ENCODE assay signal across 11 cellular contexts in the genomic region with DNA sequence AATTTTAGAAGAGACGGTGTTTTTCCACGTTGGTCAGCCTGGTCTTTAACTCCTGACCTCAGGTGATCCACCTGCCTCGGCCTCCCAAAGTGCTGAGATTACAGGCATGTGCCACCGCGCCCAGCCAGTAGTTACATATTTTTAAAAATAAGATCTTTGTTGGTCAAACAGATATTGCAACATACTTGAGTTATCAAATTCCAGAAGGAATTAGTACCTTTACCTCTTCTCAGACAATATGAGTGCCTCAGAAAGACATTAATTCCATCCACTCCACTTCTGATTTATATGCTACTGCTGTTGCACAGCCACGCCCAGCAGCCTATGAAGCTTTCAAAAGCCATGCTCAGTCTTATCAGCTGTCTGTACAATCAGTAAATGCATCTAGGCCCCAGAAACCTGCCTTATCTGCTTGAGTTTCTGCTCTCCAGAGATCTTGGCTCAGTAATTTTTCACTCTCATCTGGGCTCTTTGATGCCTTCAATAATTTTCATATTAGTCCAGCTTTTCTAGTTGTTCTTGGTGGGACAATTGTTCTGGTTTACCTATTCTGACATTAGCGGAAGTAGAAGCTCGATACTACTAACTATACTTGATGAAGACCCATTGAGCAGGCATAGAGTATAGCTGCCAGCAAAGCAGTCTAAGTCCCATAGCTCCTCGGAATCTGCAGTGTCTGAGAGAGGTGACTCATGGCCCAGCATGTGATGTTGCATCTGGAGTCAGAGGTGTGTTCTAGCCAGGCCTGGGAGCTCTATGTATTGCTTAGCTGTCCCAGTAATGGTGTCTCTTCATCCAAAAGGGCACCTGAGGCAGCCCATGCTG. TPM values are rescaled to one million over a fixed set of nuclear protein-coding genes. Genes with fewer than 3 reads are reported as not detected.
DNase-seq lines count a peak whose midpoint lies in the region; ATAC-seq and TF ChIP-seq lines count a peak whose summit lies in the region.
"Had no signal": no experiment of that assay in that cellular context is flagged by ENCODE, and none has a peak within 500 bp of the region (broad histone marks: within the 10 kb centered on the region; RNA-seq: fewer than 3 reads in every experiment).

No MANE protein-coding gene starts in this region.

- H3K36me3 Mint-ChIP-seq in activated naive CD4-positive, alpha-beta T cell treated with anti-CD3 and anti-CD28 coated beads, Interleukin-2, amount 50 U/mL, for 24 hours = no peaks in the 10 kb centered on the region
- no peaks in the 10 kb centered on the region for H3K36me3 Mint-ChIP-seq in activated naive CD4-positive, alpha-beta T cell treated with anti-CD3 and anti-CD28 coated beads, Interleukin-2, amount 10 ng/mL, durations not matched to agents 7 days and 5 days
- H3K36me3 Mint-ChIP-seq in stimulated activated effector memory CD8-positive, alpha-beta T cell treated with anti-CD3 and anti-CD28 coated beads, Interleukin-12 subunit alpha, Interleukin-12 subunit beta, amount 100 ng/mL, for 72 hours = peaks cover 5% of the 10 kb centered on the region

- H3K4me2 ChIP-seq in SK-N-SH = no peak overlapping the region
- H3K4me2 ChIP-seq: PC-9 had no signal

- H3K9ac ChIP-seq in SK-N-SH = no peak overlapping the region

- peak overlapping the region; percentile 80 for H3K27ac Mint-ChIP-seq in activated naive CD4-positive, alpha-beta T cell treated with anti-CD3 and anti-CD28 coated beads, Interleukin-2, amount 50 U/mL, for 24 hours
- no peak overlapping the region for H3K27ac Mint-ChIP-seq in activated naive CD4-positive, alpha-beta T cell treated with anti-CD3 and anti-CD28 coated beads, Interleukin-2, amount 10 ng/mL, durations not matched to agents 7 days and 5 days
- peak overlapping the region; percentile 95 for H3K27ac Mint-ChIP-seq in stimulated activated effector memory CD8-positive, alpha-beta T cell treated with anti-CD3 and anti-CD28 coated beads, Interleukin-12 subunit alpha, Interleukin-12 subunit beta, amount 100 ng/mL, for 72 hours

- peaks cover 49% of the 10 kb centered on the region for H3K4me1 Mint-ChIP-seq in activated naive CD4-positive, alpha-beta T cell treated with anti-CD3 and anti-CD28 coated beads, Interleukin-2, amount 50 U/mL, for 24 hours
- H3K4me1 Mint-ChIP-seq in activated naive CD4-positive, alpha-beta T cell treated with anti-CD3 and anti-CD28 coated beads, Interleukin-2, amount 10 ng/mL, durations not matched to agents 7 days and 5 days = peaks cover 46% of the 10 kb centered on the region
- H3K4me1 Mint-ChIP-seq in stimulated activated effector memory CD8-positive, alpha-beta T cell treated with anti-CD3 and anti-CD28 coated beads, Interleukin-12 subunit alpha, Interleukin-12 subunit beta, amount 100 ng/mL, for 72 hours = peaks cover 37% of the 10 kb centered on the region

- DNase-seq in activated naive CD4-positive, alpha-beta T cell treated with anti-CD3 and anti-CD28 coated beads, Interleukin-2, amount 10 ng/mL, durations not matched to agents 7 days and 5 days = no peak
- DNase-seq in SK-N-SH (no peak), fibroblast of pulmonary artery (ENCODE audit: low read depth) (peak; percentile 60), upper lobe of left lung (no peak), sigmoid colon (no peak)
- DNase-seq in stimulated activated effector memory CD8-positive, alpha-beta T cell treated with anti-CD3 and anti-CD28 coated beads, Interleukin-12 subunit alpha, Interleukin-12 subunit beta, amount 100 ng/mL, for 72 hours (ENCODE audit: low spot score in 2 of 2) = no peak
- DNase-seq: effector CD8-positive, alpha-beta T cell; midbrain had no signal

- intact Hi-C loops in sigmoid colon (cut with DNase I) = no loop called here

- no peak for TF ChIP-seq POLR2A in upper lobe of left lung (IDR thresholded peaks at IDR 0.05)
- no peak for TF ChIP-seq POLR2A in sigmoid colon (IDR thresholded peaks at IDR 0.05)

- H3K9me3 ChIP-seq in SK-N-SH (no peaks in the 10 kb centered on the region), upper lobe of left lung (no peaks in the 10 kb centered on the region), sigmoid colon (no peaks in the 10 kb centered on the region)

- no peak overlapping the region for H2AFZ ChIP-seq in SK-N-SH (ENCODE audit: low read depth)
- H2AFZ ChIP-seq: PC-9 had no signal

- CTCF ChIA-PET in activated naive CD4-positive, alpha-beta T cell treated with anti-CD3 and anti-CD28 coated beads, Interleukin-2, amount 10 ng/mL, durations not matched to agents 7 days and 5 days (lab: Charles Lee) = interaction anchor here (0.6 to 1.2 kb wide), 6 partner anchors 10 to 59 kb away, joined by 3 to 4 read pairs (median 3); a partner anchor contains a TSS
- CTCF ChIA-PET in SK-N-SH (lab: Yijun Ruan, JAX) = interaction anchor here (1.8 kb wide), 1 partner anchor 39 kb away, joined by 4 read pairs; no protein-coding TSS in a partner anchor

- no peak for TF ChIP-seq CTCF in SK-N-SH (IDR thresholded peaks at IDR 0.05)
- TF ChIP-seq CTCF in fibroblast of pulmonary artery (IDR thresholded peaks at IDR 0.05; ENCODE audit: low read length, missing control alignments) = no peak
- no peak for TF ChIP-seq CTCF in upper lobe of left lung (IDR thresholded peaks at IDR 0.05)
- TF ChIP-seq CTCF in sigmoid colon (IDR thresholded peaks at IDR 0.05) = no peak

- H3K36me3 ChIP-seq in SK-N-SH (replicated peaks in 1 of 2; ENCODE audit: control insufficient read depth in 1 of 2, insufficient read depth in 2 of 2, low read length in 1 of 2) = no peaks in the 10 kb centered on the region
- no peaks in the 10 kb centered on the region for H3K36me3 ChIP-seq in upper lobe of left lung
- H3K36me3 ChIP-seq in sigmoid colon = no peaks in the 10 kb centered on the region

- H3K27me3 Mint-ChIP-seq in activated naive CD4-positive, alpha-beta T cell treated with anti-CD3 and anti-CD28 coated beads, Interleukin-2, amount 50 U/mL, for 24 hours = no peaks in the 10 kb centered on the region
- H3K27me3 Mint-ChIP-seq in activated naive CD4-positive, alpha-beta T cell treated with anti-CD3 and anti-CD28 coated beads, Interleukin-2, amount 10 ng/mL, durations not matched to agents 7 days and 5 days = no peaks in the 10 kb centered on the region

- no peak for TF ChIP-seq RAD21 in SK-N-SH (IDR thresholded peaks at IDR 0.05; ENCODE audit: low read length)

- H3K9me2 ChIP-seq in SK-N-SH = no peaks in the 10 kb centered on the region

- WGBS in SK-N-SH (ENCODE audit: low lambda C conversion rate) = 94% methylated on average over 8 of the region's 9 CpGs
- 83 to 94% methylated on average over 9 of the region's 9 CpGs for WGBS in upper lobe of left lung, 2 donors
- WGBS in sigmoid colon, 2 donors = 85 to 87% methylated on average over 9 of the region's 9 CpGs

- TF ChIP-seq EP300 in SK-N-SH (IDR thresholded peaks at IDR 0.05; ENCODE audit: borderline replicate concordance in 1 of 2, low read depth in 1 of 2, low read length in 1 of 2) (no peak), upper lobe of left lung (IDR thresholded peaks at IDR 0.05) (no peak), sigmoid colon (IDR thresholded peaks at IDR 0.05) (no peak)

- no peaks in the 10 kb centered on the region for H3K27me3 ChIP-seq in SK-N-SH (ENCODE audit: insufficient read depth)
- no peaks in the 10 kb centered on the region for H3K27me3 ChIP-seq in upper lobe of left lung
- H3K27me3 ChIP-seq in sigmoid colon = no peaks in the 10 kb centered on the region

- H3K27ac ChIP-seq in SK-N-SH (ENCODE audit: low read depth in 2 of 2, low read length in 1 of 2) (no peak overlapping the region), upper lobe of left lung (no peak overlapping the region), sigmoid colon (no peak overlapping the region)
- H3K27ac ChIP-seq: PC-9 had no signal

- POLR2A ChIA-PET in SK-N-SH (lab: Yijun Ruan, JAX) = no interaction called here

- H4K20me1 ChIP-seq in SK-N-SH (ENCODE audit: insufficient read depth) = no peaks in the 10 kb centered on the region

- H3F3A ChIP-seq in SK-N-SH (replicated peaks; ENCODE audit: insufficient read depth) = no peaks in the 10 kb centered on the region

- H3K4me3 ChIP-seq in SK-N-SH (ENCODE audit: low read depth in 2 of 2, low read length in 1 of 2) (no peak overlapping the region), fibroblast of pulmonary artery (replicated peaks; ENCODE audit: low read depth, low read length) (no peak overlapping the region), upper lobe of left lung (no peak overlapping the region), sigmoid colon (no peak overlapping the region)
- H3K4me3 ChIP-seq: PC-9 had no signal

- H3K4me1 ChIP-seq in SK-N-SH (ENCODE audit: control insufficient read depth in 1 of 2, insufficient read depth in 2 of 2, low read depth in 1 of 2, low read length in 1 of 2) = peaks cover 0 to 6% of the 10 kb centered on the region in 2 experiments; a peak in 1 of 4 replicates
- H3K4me1 ChIP-seq in upper lobe of left lung = no peaks in the 10 kb centered on the region
- H3K4me1 ChIP-seq in sigmoid colon = no peaks in the 10 kb centered on the region

- no peaks in the 10 kb centered on the region for H3K79me2 ChIP-seq in SK-N-SH (ENCODE audit: insufficient read depth)

- H3K9me3 Mint-ChIP-seq in activated naive CD4-positive, alpha-beta T cell treated with anti-CD3 and anti-CD28 coated beads, Interleukin-2, amount 50 U/mL, for 24 hours = no peaks in the 10 kb centered on the region
- peaks cover 2% of the 10 kb centered on the region for H3K9me3 Mint-ChIP-seq in activated naive CD4-positive, alpha-beta T cell treated with anti-CD3 and anti-CD28 coated beads, Interleukin-2, amount 10 ng/mL, durations not matched to agents 7 days and 5 days
- no peaks in the 10 kb centered on the region for H3K9me3 Mint-ChIP-seq in stimulated activated effector memory CD8-positive, alpha-beta T cell treated with anti-CD3 and anti-CD28 coated beads, Interleukin-12 subunit alpha, Interleukin-12 subunit beta, amount 100 ng/mL, for 72 hours

- H3K4me3 Mint-ChIP-seq in activated naive CD4-positive, alpha-beta T cell treated with anti-CD3 and anti-CD28 coated beads, Interleukin-2, amount 50 U/mL, for 24 hours = no peak overlapping the region
- no peak overlapping the region for H3K4me3 Mint-ChIP-seq in activated naive CD4-positive, alpha-beta T cell treated with anti-CD3 and anti-CD28 coated beads, Interleukin-2, amount 10 ng/mL, durations not matched to agents 7 days and 5 days
- no peak overlapping the region for H3K4me3 Mint-ChIP-seq in stimulated activated effector memory CD8-positive, alpha-beta T cell treated with anti-CD3 and anti-CD28 coated beads, Interleukin-12 subunit alpha, Interleukin-12 subunit beta, amount 100 ng/mL, for 72 hours

- no peak for ATAC-seq in stimulated activated effector memory CD8-positive, alpha-beta T cell treated with anti-CD3 and anti-CD28 coated beads, Interleukin-12 subunit alpha, Interleukin-12 subunit beta, amount 100 ng/mL, for 72 hours
- ATAC-seq in upper lobe of left lung (ENCODE audit: low FRiP score in 2 of 2) (no peak), HG03039 (IDR thresholded peaks at IDR 0.05; ENCODE audit: unreplicated experiment) (no peak)

TF ChIP-seq in SK-N-SH, 30 proteins besides CTCF, POLR2A, EP300 and RAD21 (continues in another document):
- peak; percentile 29; the same call in 1 of the 2 replicates for TF ChIP-seq FOSL2 (IDR thresholded peaks at IDR 0.05; ENCODE audit: borderline replicate concordance, low read depth)

RNA-seq across cellular contexts. Expression of a gene that starts 47.7 kb away (rescaled TPM):
- polyA plus RNA-seq in SK-N-SH (2012; rRNA removed) (25.1 and 29.9 TPM in 2 replicates), sigmoid colon (10 to 100 TPM; 10.2 to 14.1 (median 11.8) TPM)
- polyA plus RNA-seq in SK-N-SH (2012; cell fraction: cytosol; rRNA removed) = 28.4 and 29.5 TPM in 2 replicates
- polyA plus RNA-seq in SK-N-SH (2012; cell fraction: nucleus; rRNA removed) = 9.1 and 20.1 TPM in 2 replicates
- total RNA-seq in upper lobe of left lung (10 to 100 TPM; 12.2 to 30.7 (median 19.2) TPM), sigmoid colon (10 to 100 TPM; 18.4 to 20.7 (median 20.2) TPM)
